ENCODE assay signal across 9 cellular contexts in the genomic region with DNA sequence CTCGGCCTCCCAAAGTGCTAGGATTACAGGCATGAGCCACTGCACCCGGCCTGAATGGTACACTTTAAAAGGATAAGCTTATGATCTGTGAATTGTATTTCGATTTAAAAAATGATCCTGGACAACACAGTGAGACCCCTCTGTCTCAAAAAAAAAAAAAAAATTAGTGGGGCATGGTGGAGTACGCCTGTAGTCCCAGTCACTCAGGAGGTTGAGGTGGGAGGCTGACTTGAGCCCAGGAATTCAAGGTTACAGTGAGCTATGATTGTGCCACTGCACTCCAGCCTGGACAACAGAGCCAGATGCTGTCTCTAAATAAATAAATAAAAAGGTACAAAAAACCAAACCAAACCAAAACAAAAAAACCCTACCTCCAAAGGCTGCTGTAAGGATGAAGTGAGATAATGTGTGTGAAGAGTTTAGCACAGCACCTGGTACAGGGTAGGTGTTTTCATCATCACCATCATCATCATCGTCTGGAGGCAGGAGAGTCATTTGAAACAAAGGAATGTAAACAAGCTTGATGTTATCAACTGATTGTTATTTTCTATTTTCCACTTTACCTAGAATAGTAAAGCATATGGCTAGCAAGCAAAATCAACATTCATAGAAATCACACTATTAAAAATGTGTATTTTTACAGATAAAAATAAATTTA. TPM values are rescaled to one million over a fixed set of nuclear protein-coding genes. Genes with fewer than 3 reads are reported as not detected.
"Had no signal": no experiment of that assay in that cellular context is flagged by ENCODE, and none has a peak within 500 bp of the region (broad histone marks: within the 10 kb centered on the region; RNA-seq: fewer than 3 reads in every experiment).

No MANE protein-coding gene starts in this region.

- FAIRE-seq: HTR-8/SVneo had no signal

- H3K36me3 Mint-ChIP-seq: IgD-negative memory B cell had no signal

- H3K9me3 Mint-ChIP-seq: IgD-negative memory B cell had no signal

- H2AFZ ChIP-seq: GM23248 had no signal

- H3K4me1 ChIP-seq: HAP-1 had no signal

- ATAC-seq: HCT116 had no signal

- DNase-seq: GM23248, GOT3, H7, KG1 had no signal

- H3K4me3 Mint-ChIP-seq: IgD-negative memory B cell had no signal

- H3K9me3 ChIP-seq: HAP-1 had no signal

- H3K27ac ChIP-seq: GM23248 had no signal

- H3K36me3 ChIP-seq: HAP-1 had no signal

- H3K4me3 ChIP-seq: GM23248, HAP-1 had no signal

- H3K9ac ChIP-seq: GM23248 had no signal

- H3K27ac Mint-ChIP-seq: IgD-negative memory B cell had no signal

RNA-seq across cellular contexts. Expression of gene HTR1D, which starts 22.5 kb away (rescaled TPM):
- total RNA-seq: GM23248, H4 had no signal
- polyA plus RNA-seq: GM23248, IgD-negative memory B cell had no signal
